In the genomic region with DNA sequence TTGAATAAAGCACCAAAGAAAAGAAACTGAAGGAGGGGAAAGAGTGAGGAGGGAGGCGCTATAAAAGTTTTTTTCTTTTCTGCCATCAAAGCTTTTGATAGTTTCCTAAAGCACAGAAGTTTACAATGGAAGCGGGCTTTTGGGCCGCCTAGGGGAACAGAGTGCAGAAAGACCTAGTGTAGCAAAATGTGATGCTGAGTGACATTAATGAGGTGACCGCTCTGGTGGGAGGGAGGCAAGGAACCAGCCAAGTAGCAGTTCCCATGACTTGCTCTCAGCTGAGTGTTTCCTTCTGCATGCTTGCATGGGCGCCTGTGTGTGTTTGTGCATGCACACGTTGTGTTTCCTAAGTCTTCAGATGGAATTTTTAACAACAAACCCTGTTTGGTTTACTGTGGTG, we compare ENCODE assay signal across 20 cellular contexts. TPM values are rescaled to one million over a fixed set of nuclear protein-coding genes. Genes with fewer than 3 reads are reported as not detected.
DNase-seq lines count a peak whose midpoint lies in the region; ATAC-seq, FAIRE-seq and TF ChIP-seq lines count a peak whose summit lies in the region.
"Had no signal": no experiment of that assay in that cellular context is flagged by ENCODE, and none has a peak within 500 bp of the region (broad histone marks: within the 10 kb centered on the region; RNA-seq: fewer than 3 reads in every experiment).

No MANE protein-coding gene starts in this region.

- H2AFZ ChIP-seq in Loucy (ENCODE audit: low read length) (no peak overlapping the region), neural cell (ENCODE audit: low read depth, low read length) (no peak overlapping the region), HepG2 (ENCODE audit: low read length) (no peak overlapping the region)
- H2AFZ ChIP-seq: GM23338 had no signal

- peaks cover 53% of the 10 kb centered on the region for H3K36me3 Mint-ChIP-seq in type B pancreatic cell

- H3K9me2 ChIP-seq in Loucy (replicated peaks; ENCODE audit: low read depth, low read length), result no peaks in the 10 kb centered on the region
- H3K9me2 ChIP-seq in neural cell (ENCODE audit: insufficient read depth, low read length), result no peaks in the 10 kb centered on the region

- H3K4me1 ChIP-seq in Loucy (ENCODE audit: insufficient read depth, low read length, poor library complexity, severe bottlenecking) (peaks cover 33% of the 10 kb centered on the region), right atrium auricular region (peaks cover 0 to 12% of the 10 kb centered on the region in 2 donors), HepG2 (ENCODE audit: insufficient read depth, low read length) (peaks cover 33% of the 10 kb centered on the region)
- H3K4me1 ChIP-seq: SJCRH30 had no signal

- POLR2A ChIA-PET in HepG2 (lab: Yijun Ruan, JAX), result interaction anchor here (3.0 kb wide), 1 partner anchor 15 kb away, joined by 13 read pairs; the partner anchor contains the start of gene MSI2

- H3K4me1 Mint-ChIP-seq in type B pancreatic cell (ENCODE audit: unreplicated experiment), result peaks cover 39% of the 10 kb centered on the region

- no TSS peak for BruUV-seq in HepG2 (replicated peaks; lab: Mats Ljungman, UMichigan)

- TF ChIP-seq RAD21 in neural cell (conservative IDR thresholded peaks at IDR 0.05) (no peak), HepG2 (CRISPR knock-in tag; IDR thresholded peaks at IDR 0.05) (no peak)

- H4K20me1 ChIP-seq in Loucy (ENCODE audit: insufficient read depth, low read length, poor library complexity, severe bottlenecking) (peaks cover 98% of the 10 kb centered on the region), neural cell (ENCODE audit: insufficient read depth) (no peaks in the 10 kb centered on the region), HepG2 (ENCODE audit: insufficient read depth, low read length) (peaks cover 19% of the 10 kb centered on the region)

- H3K27me3 Mint-ChIP-seq in type B pancreatic cell, result no peaks in the 10 kb centered on the region
- H3K27me3 Mint-ChIP-seq: B cell; CD4-positive, alpha-beta T cell had no signal

- peak overlapping the region; percentile 15 for H3K4me3 Mint-ChIP-seq in type B pancreatic cell
- H3K4me3 Mint-ChIP-seq: B cell; CD4-positive, alpha-beta T cell; GM23338; HFFc6 had no signal

- TF ChIP-seq CTCF in Loucy (conservative IDR thresholded peaks at IDR 0.05; ENCODE audit: low read length) (no peak), dorsolateral prefrontal cortex (IDR thresholded peaks at IDR 0.05 in 54 of 56, conservative IDR thresholded peaks at IDR 0.05 in 2 of 56; ENCODE audit: low read depth in 1 of 56, partially characterized antibody in 56 of 56) (no peak), neural cell (IDR thresholded peaks at IDR 0.05; ENCODE audit: poor library complexity, severe bottlenecking) (no peak), type B pancreatic cell (conservative IDR thresholded peaks at IDR 0.05) (no peak), right atrium auricular region (IDR thresholded peaks at IDR 0.05) (no peak), HepG2 (CRISPR knock-in tag; IDR thresholded peaks at IDR 0.05) (no peak)

- in situ Hi-C loops in HepG2 (cut with HindIII; ENCODE audit: extremely low pct_ligation_motif_present, low pct_unique_long_range_greater_than_20kb), result no loop called here

- DNase-seq in dorsolateral prefrontal cortex, result peak in 3 of 10 donors; percentile 22 to 60 (median 50)
- no peak for DNase-seq in type B pancreatic cell (ENCODE audit: extremely low spot score, unreplicated experiment)
- DNase-seq in right atrium auricular region (ENCODE audit: low spot score), result no peak
- no peak for DNase-seq in HepG2 (ENCODE audit: low spot score)
- no peak for DNase-seq in NAMALWA (ENCODE audit: low spot score)
- DNase-seq: ACHN; Calu3; CD4-positive, alpha-beta T cell; DMS79; GDM1; HFFc6; Karpas-422; NCI-H1417; NCI-H1930; NCI-H2171; SJCRH30 had no signal

- H3K27me3 ChIP-seq in Loucy (ENCODE audit: insufficient read depth, low read length, poor library complexity, severe bottlenecking), result no peaks in the 10 kb centered on the region
- H3K27me3 ChIP-seq in dorsolateral prefrontal cortex, result no peaks in the 10 kb centered on the region
- H3K27me3 ChIP-seq in neural cell (ENCODE audit: insufficient read depth, low read depth, low read length), result no peaks in the 10 kb centered on the region
- no peaks in the 10 kb centered on the region for H3K27me3 ChIP-seq in right atrium auricular region
- no peaks in the 10 kb centered on the region for H3K27me3 ChIP-seq in HepG2 (ENCODE audit: control insufficient read depth in 1 of 2, insufficient read depth in 2 of 2, low read length in 2 of 2)
- H3K27me3 ChIP-seq: SJCRH30 had no signal

- WGBS in HepG2 (ENCODE audit: low lambda C conversion rate), result 96% methylated on average over 6 of the region's 6 CpGs

- H3K36me3 ChIP-seq in Loucy (ENCODE audit: insufficient read depth, low read length), result peaks cover 96% of the 10 kb centered on the region
- H3K36me3 ChIP-seq in neural cell (ENCODE audit: insufficient read depth, low read length), result peaks cover 11% of the 10 kb centered on the region
- H3K36me3 ChIP-seq in right atrium auricular region, result peaks cover 34% of the 10 kb centered on the region
- peaks cover 52 to 86% of the 10 kb centered on the region in 2 experiments for H3K36me3 ChIP-seq in HepG2 (replicated peaks in 1 of 2; ENCODE audit: control insufficient read depth in 1 of 2, insufficient read depth in 2 of 2, low read length in 2 of 2)

- H3K4me2 ChIP-seq in Loucy (ENCODE audit: low read depth, low read length, poor library complexity, severe bottlenecking) (peak overlapping the region; percentile 71), neural cell (ENCODE audit: low read length) (peak overlapping the region; percentile 46), HepG2 (ENCODE audit: low read depth, low read length) (no peak overlapping the region)
- H3K4me2 ChIP-seq: GM23338 had no signal

- H3K27ac Mint-ChIP-seq in type B pancreatic cell, result no peak overlapping the region
- H3K27ac Mint-ChIP-seq: B cell; CD4-positive, alpha-beta T cell; GM23338 had no signal

- H3K9me3 ChIP-seq in Loucy (ENCODE audit: insufficient read depth, low read depth, low read length) (no peaks in the 10 kb centered on the region), neural cell (ENCODE audit: low read length) (no peaks in the 10 kb centered on the region), right atrium auricular region (no peaks in the 10 kb centered on the region), HepG2 (ENCODE audit: low read length) (no peaks in the 10 kb centered on the region)
- H3K9me3 ChIP-seq: SJCRH30 had no signal

- H3K27ac ChIP-seq in dorsolateral prefrontal cortex (peak overlapping the region in 44 of 59 donors; percentile 14 to 87 (median 68)), neural cell (ENCODE audit: low read length) (peak overlapping the region; percentile 91), right atrium auricular region (no peak overlapping the region), HepG2 (ENCODE audit: extremely low read length, insufficient read depth, low read length) (no peak overlapping the region)
- H3K27ac ChIP-seq: SJCRH30 had no signal

- CTCF ChIA-PET in HepG2 (lab: Yijun Ruan, JAX; ENCODE audit: low intra/inter-chr PET ratio, low total read pairs), result no interaction called here

- intact Hi-C loops in dorsolateral prefrontal cortex (cut with DNase I), result no loop called here
- intact Hi-C loops in HepG2 (cut with micrococcal nuclease; ENCODE audit: unreplicated experiment), result no loop called here

- no peak overlapping the region for H3K9ac ChIP-seq in Loucy (ENCODE audit: low read depth, low read length, poor library complexity, severe bottlenecking)
- H3K9ac ChIP-seq in neural cell (ENCODE audit: low read length), result peak overlapping the region; percentile 60
- H3K9ac ChIP-seq in HepG2 (ENCODE audit: insufficient read depth, low read depth, low read length), result no peak overlapping the region

- ATAC-seq in HepG2, result no peak
- ATAC-seq: GM23338 had no signal

- FAIRE-seq in HepG2 (lab: Jason Lieb, UNC), result no peak

- no peaks in the 10 kb centered on the region for H3F3A ChIP-seq in Loucy (ENCODE audit: low read depth)
- no peaks in the 10 kb centered on the region for H3F3A ChIP-seq in neural cell (ENCODE audit: insufficient read depth, low read length, poor library complexity, severe bottlenecking)

- TF ChIP-seq EP300 in neural cell (conservative IDR thresholded peaks at IDR 0.05; ENCODE audit: poor library complexity, severe bottlenecking) (no peak), HepG2 (IDR thresholded peaks at IDR 0.05; ENCODE audit: low read depth in 2 of 2, low read length in 2 of 2) (no peak), HepG2 (CRISPR knock-in tag; IDR thresholded peaks at IDR 0.05; ENCODE audit: borderline replicate concordance) (no peak)

- H3K79me2 ChIP-seq in Loucy (ENCODE audit: insufficient read depth, low read length), result peaks cover 100% of the 10 kb centered on the region
- peaks cover 58% of the 10 kb centered on the region for H3K79me2 ChIP-seq in neural cell (replicated peaks; ENCODE audit: insufficient read depth, low read length)
- peaks cover 56% of the 10 kb centered on the region for H3K79me2 ChIP-seq in HepG2 (ENCODE audit: insufficient read depth, low read length)

- no peak overlapping the region for H3K4me3 ChIP-seq in Loucy (ENCODE audit: low read length, poor library complexity, severe bottlenecking)
- no peak overlapping the region for H3K4me3 ChIP-seq in dorsolateral prefrontal cortex
- H3K4me3 ChIP-seq in neural cell (ENCODE audit: low read length), result peak overlapping the region; percentile 54
- H3K4me3 ChIP-seq in right atrium auricular region, result no peak overlapping the region
- H3K4me3 ChIP-seq in HepG2 (replicated peaks in 1 of 3; ENCODE audit: insufficient read depth in 1 of 3, low read depth in 2 of 3, low read length in 3 of 3), result no peak overlapping the region
- H3K4me3 ChIP-seq: GM23338, SJCRH30 had no signal

- no peaks in the 10 kb centered on the region for H3K9me3 Mint-ChIP-seq in type B pancreatic cell
- H3K9me3 Mint-ChIP-seq: CD4-positive, alpha-beta T cell; GM23338; HFFc6 had no signal

- no peak for TF ChIP-seq POLR2A in HepG2 (IDR thresholded peaks at IDR 0.05; ENCODE audit: insufficient read depth in 1 of 2, low read depth in 2 of 2, low read length in 2 of 2)

RNA-seq across cellular contexts. Expression of gene MSI2, which starts 15.5 kb away (rescaled TPM):
- total RNA-seq in dorsolateral prefrontal cortex (100 to 1,000 TPM in 115 of 120 experiments, 10 to 100 TPM in 5; 86.3 to 279 (median 141) TPM), type B pancreatic cell (ENCODE audit: low replicate concordance) (65.0 and 158 TPM in 2 replicates), right atrium auricular region (10 to 100 TPM; 30.1 to 41.1 TPM), HepG2 (2016; rRNA removed; fragmentation: Illumina TruSeq; extraction: Trizol) (68.1 and 78.4 TPM in 2 replicates)
- polyA plus RNA-seq in neural cell (61.4 and 73.2 TPM in 2 replicates), HepG2 (2011; rRNA removed) (71.5 and 77.5 TPM in 2 replicates)
- polyA minus RNA-seq in neural cell, result 153 and 175 TPM in 2 replicates
- 20.7 and 27.5 TPM in 2 replicates for total RNA-seq in HepG2 (2016; cell fraction: cytosol; rRNA removed; fragmentation: Illumina TruSeq; extraction: Trizol; ENCODE audit: low read depth)
- 63.6 and 75.1 TPM in 2 replicates for total RNA-seq in HepG2 (2016; cell fraction: insoluble cytoplasmic fraction; rRNA removed; fragmentation: Illumina TruSeq; extraction: Trizol)
- total RNA-seq in HepG2 (2016; cell fraction: membrane; rRNA removed; fragmentation: Illumina TruSeq; extraction: Trizol), result 46.0 and 48.0 TPM in 2 replicates
- total RNA-seq in HepG2 (2016; cell fraction: nucleus; rRNA removed; fragmentation: Illumina TruSeq; extraction: Trizol), result 99.8 and 106 TPM in 2 replicates
- 46.4 and 63.8 TPM in 2 replicates for polyA plus RNA-seq in HepG2 (2011; cell fraction: cytosol; rRNA removed)
- 160 and 214 TPM in 2 replicates for polyA plus RNA-seq in HepG2 (2011; cell fraction: nucleus; rRNA removed)
- 58.9 and 61.5 TPM in 2 replicates for polyA plus RNA-seq in HepG2 (2012)
- 44.4 and 51.3 TPM in 2 replicates for polyA plus RNA-seq in HepG2 (2016; cell fraction: cytosol; fragmentation: Illumina TruSeq; extraction: Trizol; ENCODE audit: low read depth)
- 65.9 and 71.3 TPM in 2 replicates for polyA plus RNA-seq in HepG2 (2016; cell fraction: insoluble cytoplasmic fraction; fragmentation: Illumina TruSeq; extraction: Trizol; ENCODE audit: low read depth)
- 51.0 and 55.4 TPM in 2 replicates for polyA plus RNA-seq in HepG2 (2016; cell fraction: membrane; fragmentation: Illumina TruSeq; extraction: Trizol; ENCODE audit: low read depth)
- 80.0 and 84.1 TPM in 2 replicates for polyA plus RNA-seq in HepG2 (2016; cell fraction: nucleus; fragmentation: Illumina TruSeq; extraction: Trizol; ENCODE audit: insufficient read depth, low read depth)
- polyA minus RNA-seq in HepG2 (2011; rRNA and poly(A)+ RNA removed; ENCODE audit: low replicate concordance), result 123 and 154 TPM in 2 replicates
- polyA minus RNA-seq in HepG2 (2011; cell fraction: cytosol; rRNA and poly(A)+ RNA removed), result 38.9 and 41.5 TPM in 2 replicates
- 157 and 171 TPM in 2 replicates for polyA minus RNA-seq in HepG2 (2011; cell fraction: nucleus; rRNA and poly(A)+ RNA removed)

Comparison
In these comparisons a context has a peak if more than half of its experiments do, and no peak if none do; other contexts are left out.
1. H3K27ac ChIP-seq: peak in dorsolateral prefrontal cortex (44 of 59) and neural cell (single experiment); none in right atrium auricular region (0 of 2) and HepG2 (single experiment).